ENCODE assay signal across 19 cellular contexts in the genomic region with DNA sequence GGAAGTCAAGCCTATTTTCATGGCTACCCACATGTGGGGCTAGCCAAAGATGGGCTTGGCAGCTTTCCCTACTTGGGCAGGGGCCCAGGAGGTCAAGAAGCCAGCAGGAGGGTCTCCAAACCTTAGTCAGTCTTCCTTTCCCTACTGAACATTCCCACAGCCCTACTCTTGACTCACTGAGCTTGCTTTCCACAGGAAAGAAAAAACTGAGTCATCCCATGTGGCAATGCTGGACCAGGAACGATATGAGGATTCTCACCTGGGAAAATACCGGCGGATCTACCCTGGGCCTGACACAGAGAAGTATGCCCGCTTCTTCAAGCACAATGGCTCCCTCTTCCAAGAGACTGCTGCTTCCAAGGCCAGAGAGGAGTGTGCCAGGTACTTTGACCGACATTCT. TPM values are rescaled to one million over a fixed set of nuclear protein-coding genes. Genes with fewer than 3 reads are reported as not detected.
DNase-seq lines count a peak whose midpoint lies in the region; ATAC-seq, FAIRE-seq and TF ChIP-seq lines count a peak whose summit lies in the region.
"Had no signal": no experiment of that assay in that cellular context is flagged by ENCODE, and none has a peak within 500 bp of the region (broad histone marks: within the 10 kb centered on the region; RNA-seq: fewer than 3 reads in every experiment).

No MANE protein-coding gene starts in this region.

- ATAC-seq in HepG2 (no peak), GM19463 (IDR thresholded peaks at IDR 0.05; ENCODE audit: unreplicated experiment) (no peak)
- ATAC-seq: natural killer cell, right cardiac atrium had no signal

- peaks cover 0 to 12% (median 4%) of the 10 kb centered on the region in 3 donors for H3K36me3 Mint-ChIP-seq in CD8-positive, alpha-beta memory T cell
- H3K36me3 Mint-ChIP-seq: natural killer cell had no signal

- peak overlapping the region; percentile 30 for H3K27ac ChIP-seq in colonic mucosa
- no peak overlapping the region for H3K27ac ChIP-seq in HepG2 (ENCODE audit: extremely low read length, insufficient read depth, low read length)
- no peak overlapping the region for H3K27ac ChIP-seq in mesendoderm (ENCODE audit: low read depth, low read length)
- H3K27ac ChIP-seq in CD8-positive, alpha-beta memory T cell (ENCODE audit: low read depth, low read length), result no peak overlapping the region

- H3K79me1 ChIP-seq in mesendoderm (ENCODE audit: low read length), result peaks cover 2% of the 10 kb centered on the region

- H3K56ac ChIP-seq in mesendoderm (ENCODE audit: low read length), result no peak overlapping the region

- H3K4me2 ChIP-seq in HepG2 (ENCODE audit: low read depth, low read length) (no peak overlapping the region), mesendoderm (ENCODE audit: low read length) (no peak overlapping the region)
- H3K4me2 ChIP-seq: SK-N-SH had no signal

- H4K5ac ChIP-seq in mesendoderm (ENCODE audit: low read length), result no peak overlapping the region

- H3K4me1 Mint-ChIP-seq in CD8-positive, alpha-beta memory T cell, result peaks cover 20 to 26% (median 21%) of the 10 kb centered on the region in 3 donors

- H3K27me3 ChIP-seq in MG63, result no peaks in the 10 kb centered on the region
- H3K27me3 ChIP-seq in colonic mucosa, result no peaks in the 10 kb centered on the region
- no peaks in the 10 kb centered on the region; a peak in 1 of 5 replicates for H3K27me3 ChIP-seq in HepG2 (ENCODE audit: control insufficient read depth in 1 of 2, insufficient read depth in 2 of 2, low read length in 2 of 2)
- H3K27me3 ChIP-seq in mesendoderm (ENCODE audit: insufficient read depth, low read length, poor library complexity), result no peaks in the 10 kb centered on the region
- H3K27me3 ChIP-seq in CD8-positive, alpha-beta memory T cell (ENCODE audit: insufficient read depth, low read length, poor library complexity, severe bottlenecking), result no peaks in the 10 kb centered on the region
- H3K27me3 ChIP-seq: transverse colon had no signal

- no peaks in the 10 kb centered on the region for H3K9me3 Mint-ChIP-seq in CD8-positive, alpha-beta memory T cell
- H3K9me3 Mint-ChIP-seq: natural killer cell had no signal

- TF ChIP-seq EP300 in HepG2 (IDR thresholded peaks at IDR 0.05; ENCODE audit: low read depth in 2 of 2, low read length in 2 of 2) (no peak), HepG2 (CRISPR knock-in tag; IDR thresholded peaks at IDR 0.05; ENCODE audit: borderline replicate concordance) (no peak)

- CTCF ChIA-PET in HepG2 (lab: Yijun Ruan, JAX; ENCODE audit: low intra/inter-chr PET ratio, low total read pairs), result no interaction called here
- CTCF ChIA-PET in CD8-positive, alpha-beta memory T cell (lab: Charles Lee), result interaction anchor here (1.3 to 4.1 kb wide), 2 partner anchors 12 to 670 kb away, joined by 3 to 14 read pairs; partner anchors contain the start of gene TTLL13

- BruUV-seq in HepG2 (replicated peaks; lab: Mats Ljungman, UMichigan), result no TSS peak

- FAIRE-seq in HepG2 (lab: Jason Lieb, UNC), result no peak
- FAIRE-seq: A204.1, G401.6 had no signal

- H4K8ac ChIP-seq in mesendoderm (ENCODE audit: low read depth, low read length), result no peak overlapping the region

- H3K4me3 ChIP-seq in MG63 (no peak overlapping the region), colonic mucosa (no peak overlapping the region), HepG2 (replicated peaks in 1 of 3; ENCODE audit: insufficient read depth in 1 of 3, low read depth in 2 of 3, low read length in 3 of 3) (no peak overlapping the region), mesendoderm (ENCODE audit: low read length) (no peak overlapping the region)
- no peak overlapping the region for H3K4me3 ChIP-seq in CD8-positive, alpha-beta memory T cell (ENCODE audit: low read length)
- H3K4me3 ChIP-seq: transverse colon had no signal

- no peak overlapping the region for H3K18ac ChIP-seq in mesendoderm (ENCODE audit: low read length)

- H2AFZ ChIP-seq in HepG2 (ENCODE audit: low read length), result no peak overlapping the region

- no peaks in the 10 kb centered on the region for H4K20me1 ChIP-seq in HepG2 (ENCODE audit: insufficient read depth, low read length)

- no peak overlapping the region for H2BK5ac ChIP-seq in mesendoderm (ENCODE audit: low read length)

- in situ Hi-C loops in HepG2 (cut with HindIII; ENCODE audit: extremely low pct_ligation_motif_present, low pct_unique_long_range_greater_than_20kb), result no loop called here

- H2AK5ac ChIP-seq in mesendoderm (ENCODE audit: low read length), result no peak overlapping the region

- peaks cover 5% of the 10 kb centered on the region for H3K4me1 ChIP-seq in colonic mucosa
- peaks cover 40% of the 10 kb centered on the region for H3K4me1 ChIP-seq in HepG2 (ENCODE audit: insufficient read depth, low read length)
- H3K4me1 ChIP-seq in mesendoderm (ENCODE audit: control insufficient read depth, low read depth, low read length), result peaks cover 4% of the 10 kb centered on the region
- H3K4me1 ChIP-seq in CD8-positive, alpha-beta memory T cell (ENCODE audit: insufficient read depth, low read length), result peaks cover 15% of the 10 kb centered on the region

- H3K4ac ChIP-seq in mesendoderm (ENCODE audit: low read depth, low read length), result no peak overlapping the region

- H2BK120ac ChIP-seq in mesendoderm (ENCODE audit: low read depth, low read length), result no peak overlapping the region

- POLR2A ChIA-PET in HepG2 (lab: Yijun Ruan, JAX), result interaction anchor here (2.4 to 4.0 kb wide), 2 partner anchors 12 to 28 kb away, joined by 7 to 20 read pairs; partner anchors contain the start of genes CIB1, GDPGP1 and TTLL13
- POLR2A ChIA-PET in CD8-positive, alpha-beta memory T cell (lab: Charles Lee), result interaction anchor here (0.7 kb wide), 1 partner anchor 23 kb away, joined by 3 read pairs; no protein-coding TSS in a partner anchor

- peak overlapping the region in 1 of 8 donors; percentile 34 for H3K27ac Mint-ChIP-seq in CD8-positive, alpha-beta memory T cell

- TF ChIP-seq POLR2A in HepG2 (IDR thresholded peaks at IDR 0.05; ENCODE audit: insufficient read depth in 1 of 2, low read depth in 2 of 2, low read length in 2 of 2), result no peak

- no peak overlapping the region for H3K23ac ChIP-seq in mesendoderm (ENCODE audit: low read length)

- H3K9me3 ChIP-seq in MG63, result no peaks in the 10 kb centered on the region
- no peaks in the 10 kb centered on the region for H3K9me3 ChIP-seq in colonic mucosa
- H3K9me3 ChIP-seq in HepG2 (ENCODE audit: low read length), result no peaks in the 10 kb centered on the region
- no peaks in the 10 kb centered on the region for H3K9me3 ChIP-seq in CD8-positive, alpha-beta memory T cell (ENCODE audit: low read length)
- H3K9me3 ChIP-seq: SK-N-SH, transverse colon had no signal

- WGBS in HepG2 (ENCODE audit: low lambda C conversion rate), result 67% methylated on average over 5 of the region's 5 CpGs
- no CpG with 5 or more reads among the region's 5 CpGs for WGBS in mesendoderm (ENCODE audit: extremely low coverage, insufficient coverage, low lambda C conversion rate)

- peaks cover 3% of the 10 kb centered on the region in 2 donors for H3K27me3 Mint-ChIP-seq in CD8-positive, alpha-beta memory T cell

- intact Hi-C loops in colonic mucosa (cut with DNase I), result no loop called here
- intact Hi-C loops in HepG2 (cut with micrococcal nuclease; ENCODE audit: unreplicated experiment), result no loop called here

- TF ChIP-seq CTCF in colonic mucosa (IDR thresholded peaks at IDR 0.05) (no peak), HepG2 (CRISPR knock-in tag; IDR thresholded peaks at IDR 0.05) (no peak)

- H3K9ac ChIP-seq in colonic mucosa (ENCODE audit: low read depth in 2 of 2, low read length in 2 of 2) (peak overlapping the region in 1 of 2 donors; percentile 24), HepG2 (ENCODE audit: insufficient read depth, low read depth, low read length) (no peak overlapping the region), mesendoderm (ENCODE audit: low read length) (no peak overlapping the region)
- H3K9ac ChIP-seq: SK-N-SH had no signal

- DNase-seq in A172 (ENCODE audit: low spot score), result peak; percentile 39
- peak; percentile 75 for DNase-seq in MG63
- DNase-seq in colonic mucosa, result peak; percentile 32
- no peak for DNase-seq in HepG2 (ENCODE audit: low spot score)
- no peak for DNase-seq in mesendoderm
- DNase-seq in CD8-positive, alpha-beta memory T cell, result no peak
- DNase-seq in Ammon's horn (ENCODE audit: low spot score), result no peak
- DNase-seq: activated naive CD4-positive, alpha-beta T cell; central memory CD4-positive, alpha-beta T cell; natural killer cell; NCI-H1105 treated with DMSO at 0.1 percent for 48 hours; right cardiac atrium; SK-N-SH; stimulated activated CD4-positive, alpha-beta T cell treated with anti-CD3 and anti-CD28 coated beads, Interleukin-4, amount 100 ng/mL, for 1 hour; transverse colon had no signal

- H3K36me3 ChIP-seq in MG63 (peaks cover 2% of the 10 kb centered on the region; the same call in 1 of the 2 replicates), colonic mucosa (no peaks in the 10 kb centered on the region), HepG2 (replicated peaks in 1 of 2; ENCODE audit: control insufficient read depth in 1 of 2, insufficient read depth in 2 of 2, low read length in 2 of 2) (no peaks in the 10 kb centered on the region), mesendoderm (ENCODE audit: control insufficient read depth, insufficient read depth, low read length) (no peaks in the 10 kb centered on the region)
- no peaks in the 10 kb centered on the region for H3K36me3 ChIP-seq in CD8-positive, alpha-beta memory T cell (ENCODE audit: insufficient read depth, low read length)
- H3K36me3 ChIP-seq: transverse colon had no signal

- no peak for TF ChIP-seq RAD21 in HepG2 (CRISPR knock-in tag; IDR thresholded peaks at IDR 0.05)

- H3K4me3 Mint-ChIP-seq in CD8-positive, alpha-beta memory T cell, result peak overlapping the region in 1 of 7 donors; percentile 24

- peaks cover 13% of the 10 kb centered on the region for H3K79me2 ChIP-seq in HepG2 (ENCODE audit: insufficient read depth, low read length)
- H3K79me2 ChIP-seq in mesendoderm (ENCODE audit: control insufficient read depth, insufficient read depth, low read length), result peaks cover 10% of the 10 kb centered on the region

- H2BK15ac ChIP-seq in mesendoderm (replicated peaks; ENCODE audit: low read depth), result no peak overlapping the region

RNA-seq across cellular contexts. Expression of gene NGRN, which starts 3.7 kb away (rescaled TPM):
- total RNA-seq in A172 (2014; rRNA removed; shearing (Covaris generic)), result 82.9 and 90.4 TPM in 2 replicates
- total RNA-seq in MG63 (2014; rRNA removed; shearing (Covaris generic); ENCODE audit: low replicate concordance), result 83.1 and 134 TPM in 2 replicates
- total RNA-seq in colonic mucosa (10 to 100 TPM; 56.5 to 60.4 TPM), HepG2 (2016; rRNA removed; fragmentation: Illumina TruSeq; extraction: Trizol) (63.7 and 77.7 TPM in 2 replicates)
- total RNA-seq in HepG2 (2016; cell fraction: cytosol; rRNA removed; fragmentation: Illumina TruSeq; extraction: Trizol; ENCODE audit: low read depth), result 11.5 and 13.8 TPM in 2 replicates
- 60.1 and 83.0 TPM in 2 replicates for total RNA-seq in HepG2 (2016; cell fraction: insoluble cytoplasmic fraction; rRNA removed; fragmentation: Illumina TruSeq; extraction: Trizol)
- total RNA-seq in HepG2 (2016; cell fraction: membrane; rRNA removed; fragmentation: Illumina TruSeq; extraction: Trizol), result 39.4 and 40.9 TPM in 2 replicates
- total RNA-seq in HepG2 (2016; cell fraction: nucleus; rRNA removed; fragmentation: Illumina TruSeq; extraction: Trizol), result 26.7 and 28.3 TPM in 2 replicates
- polyA plus RNA-seq in HepG2 (2011; rRNA removed), result 39.8 and 44.2 TPM in 2 replicates
- 31.8 and 47.0 TPM in 2 replicates for polyA plus RNA-seq in HepG2 (2011; cell fraction: cytosol; rRNA removed)
- polyA plus RNA-seq in HepG2 (2011; cell fraction: nucleus; rRNA removed), result 12.2 and 16.6 TPM in 2 replicates
- polyA plus RNA-seq in HepG2 (2012), result 42.4 and 48.2 TPM in 2 replicates
- 13.2 and 14.3 TPM in 2 replicates for polyA plus RNA-seq in HepG2 (2016; cell fraction: cytosol; fragmentation: Illumina TruSeq; extraction: Trizol; ENCODE audit: low read depth)
- 79.7 and 93.5 TPM in 2 replicates for polyA plus RNA-seq in HepG2 (2016; cell fraction: insoluble cytoplasmic fraction; fragmentation: Illumina TruSeq; extraction: Trizol; ENCODE audit: low read depth)
- polyA plus RNA-seq in HepG2 (2016; cell fraction: membrane; fragmentation: Illumina TruSeq; extraction: Trizol; ENCODE audit: low read depth), result 29.5 and 31.6 TPM in 2 replicates
- polyA plus RNA-seq in HepG2 (2016; cell fraction: nucleus; fragmentation: Illumina TruSeq; extraction: Trizol; ENCODE audit: insufficient read depth, low read depth), result 39.0 and 42.2 TPM in 2 replicates
- polyA minus RNA-seq in HepG2 (2011; rRNA and poly(A)+ RNA removed; ENCODE audit: low replicate concordance), result 32.4 and 58.8 TPM in 2 replicates
- 15.7 and 19.1 TPM in 2 replicates for polyA minus RNA-seq in HepG2 (2011; cell fraction: cytosol; rRNA and poly(A)+ RNA removed)
- polyA minus RNA-seq in HepG2 (2011; cell fraction: nucleus; rRNA and poly(A)+ RNA removed), result 11.7 and 13.3 TPM in 2 replicates
- polyA plus RNA-seq in mesendoderm (2013, experiment 1 of 2), result 72.7 TPM
- 73.4 TPM for polyA plus RNA-seq in mesendoderm (2013, experiment 2 of 2)
- 10 to 100 TPM; 34.1 to 36.0 TPM for total RNA-seq in CD8-positive, alpha-beta memory T cell
- 45.8 TPM for polyA plus RNA-seq in CD8-positive, alpha-beta memory T cell

RNA-seq across cellular contexts. Expression of gene TTLL13, which starts 12.5 kb away (rescaled TPM):
- not detected in 2 replicates for total RNA-seq in A172 (2014; rRNA removed; shearing (Covaris generic))
- 0.07 TPM in 1 of 2 replicates, not detected in the other for total RNA-seq in MG63 (2014; rRNA removed; shearing (Covaris generic); ENCODE audit: low replicate concordance)
- total RNA-seq in colonic mucosa (1 to 10 TPM in 1 of 2 donors, under 1 TPM in 1; 0.35 to 1.2 TPM), HepG2 (2016; rRNA removed; fragmentation: Illumina TruSeq; extraction: Trizol) (0.29 TPM in 1 of 2 replicates, not detected in the other)
- total RNA-seq in HepG2 (2016; cell fraction: cytosol; rRNA removed; fragmentation: Illumina TruSeq; extraction: Trizol; ENCODE audit: low read depth), result 0.09 TPM in 1 of 2 replicates, not detected in the other
- total RNA-seq in HepG2 (2016; cell fraction: insoluble cytoplasmic fraction; rRNA removed; fragmentation: Illumina TruSeq; extraction: Trizol), result 0.11 TPM in 1 of 2 replicates, not detected in the other
- total RNA-seq in HepG2 (2016; cell fraction: membrane; rRNA removed; fragmentation: Illumina TruSeq; extraction: Trizol), result 0.21 TPM in 1 of 2 replicates, not detected in the other
- total RNA-seq in HepG2 (2016; cell fraction: nucleus; rRNA removed; fragmentation: Illumina TruSeq; extraction: Trizol), result 0.25 TPM in 1 of 2 replicates, not detected in the other
- polyA plus RNA-seq in HepG2 (2011; rRNA removed), result 0.07 and 0.08 TPM in 2 replicates
- polyA plus RNA-seq in HepG2 (2011; cell fraction: cytosol; rRNA removed), result 0.04 and 0.14 TPM in 2 replicates
- polyA plus RNA-seq in HepG2 (2011; cell fraction: nucleus; rRNA removed), result 0.21 and 0.51 TPM in 2 replicates
- not detected in 2 replicates for polyA plus RNA-seq in HepG2 (2012)
- polyA plus RNA-seq in HepG2 (2016; cell fraction: cytosol; fragmentation: Illumina TruSeq; extraction: Trizol; ENCODE audit: low read depth), result not detected in 2 replicates
- not detected in 2 replicates for polyA plus RNA-seq in HepG2 (2016; cell fraction: insoluble cytoplasmic fraction; fragmentation: Illumina TruSeq; extraction: Trizol; ENCODE audit: low read depth)
- polyA plus RNA-seq in HepG2 (2016; cell fraction: membrane; fragmentation: Illumina TruSeq; extraction: Trizol; ENCODE audit: low read depth), result 0.09 TPM in 1 of 2 replicates, not detected in the other
- 0.28 TPM in 1 of 2 replicates, not detected in the other for polyA plus RNA-seq in HepG2 (2016; cell fraction: nucleus; fragmentation: Illumina TruSeq; extraction: Trizol; ENCODE audit: insufficient read depth, low read depth)
- not detected in 2 replicates for polyA minus RNA-seq in HepG2 (2011; rRNA and poly(A)+ RNA removed; ENCODE audit: low replicate concordance)
- polyA minus RNA-seq in HepG2 (2011; cell fraction: cytosol; rRNA and poly(A)+ RNA removed), result not detected in 2 replicates
- polyA minus RNA-seq in HepG2 (2011; cell fraction: nucleus; rRNA and poly(A)+ RNA removed), result 0.26 TPM in 1 of 2 replicates, not detected in the other
- polyA plus RNA-seq in mesendoderm (2013, experiment 1 of 2), result not detected
- polyA plus RNA-seq in mesendoderm (2013, experiment 2 of 2), result 0.01 TPM
- under 1 TPM in 1 of 2 experiments, not detected in 1; 0.80 TPM for total RNA-seq in CD8-positive, alpha-beta memory T cell
- 0.17 TPM for polyA plus RNA-seq in CD8-positive, alpha-beta memory T cell
- total RNA-seq: epithelial cell of proximal tubule had no signal

RNA-seq across cellular contexts. Expression of gene GDPGP1, which starts 27.8 kb away (rescaled TPM):
- total RNA-seq in A172 (2014; rRNA removed; shearing (Covaris generic)), result 4.8 and 5.7 TPM in 2 replicates
- 0.86 and 6.4 TPM in 2 replicates for total RNA-seq in MG63 (2014; rRNA removed; shearing (Covaris generic); ENCODE audit: low replicate concordance)
- total RNA-seq in colonic mucosa (10 to 100 TPM; 14.4 to 18.6 TPM), HepG2 (2016; rRNA removed; fragmentation: Illumina TruSeq; extraction: Trizol) (4.3 and 5.0 TPM in 2 replicates)
- total RNA-seq in HepG2 (2016; cell fraction: cytosol; rRNA removed; fragmentation: Illumina TruSeq; extraction: Trizol; ENCODE audit: low read depth), result 1.2 TPM in 2 replicates
- total RNA-seq in HepG2 (2016; cell fraction: insoluble cytoplasmic fraction; rRNA removed; fragmentation: Illumina TruSeq; extraction: Trizol), result 5.0 and 6.6 TPM in 2 replicates
- total RNA-seq in HepG2 (2016; cell fraction: membrane; rRNA removed; fragmentation: Illumina TruSeq; extraction: Trizol), result 2.4 and 2.8 TPM in 2 replicates
- total RNA-seq in HepG2 (2016; cell fraction: nucleus; rRNA removed; fragmentation: Illumina TruSeq; extraction: Trizol), result 4.7 and 4.8 TPM in 2 replicates
- 1.5 and 2.2 TPM in 2 replicates for polyA plus RNA-seq in HepG2 (2011; rRNA removed)
- 0.83 and 1.3 TPM in 2 replicates for polyA plus RNA-seq in HepG2 (2011; cell fraction: cytosol; rRNA removed)
- polyA plus RNA-seq in HepG2 (2011; cell fraction: nucleus; rRNA removed), result 6.5 and 7.4 TPM in 2 replicates
- polyA plus RNA-seq in HepG2 (2012), result 0.84 and 1.2 TPM in 2 replicates
- 0.17 and 0.42 TPM in 2 replicates for polyA plus RNA-seq in HepG2 (2016; cell fraction: cytosol; fragmentation: Illumina TruSeq; extraction: Trizol; ENCODE audit: low read depth)
- 2.4 and 3.1 TPM in 2 replicates for polyA plus RNA-seq in HepG2 (2016; cell fraction: insoluble cytoplasmic fraction; fragmentation: Illumina TruSeq; extraction: Trizol; ENCODE audit: low read depth)
- 0.72 and 0.86 TPM in 2 replicates for polyA plus RNA-seq in HepG2 (2016; cell fraction: membrane; fragmentation: Illumina TruSeq; extraction: Trizol; ENCODE audit: low read depth)
- polyA plus RNA-seq in HepG2 (2016; cell fraction: nucleus; fragmentation: Illumina TruSeq; extraction: Trizol; ENCODE audit: insufficient read depth, low read depth), result 2.7 and 3.3 TPM in 2 replicates
- 18.9 and 23.4 TPM in 2 replicates for polyA minus RNA-seq in HepG2 (2011; rRNA and poly(A)+ RNA removed; ENCODE audit: low replicate concordance)
- polyA minus RNA-seq in HepG2 (2011; cell fraction: cytosol; rRNA and poly(A)+ RNA removed), result 1.2 and 3.0 TPM in 2 replicates
- polyA minus RNA-seq in HepG2 (2011; cell fraction: nucleus; rRNA and poly(A)+ RNA removed), result 12.5 and 15.4 TPM in 2 replicates
- polyA plus RNA-seq in mesendoderm (2013, experiment 1 of 2), result 1.1 TPM
- 1.1 TPM for polyA plus RNA-seq in mesendoderm (2013, experiment 2 of 2)
- total RNA-seq in CD8-positive, alpha-beta memory T cell, result 10 to 100 TPM; 10.3 to 11.6 TPM
- 0.85 TPM for polyA plus RNA-seq in CD8-positive, alpha-beta memory T cell

RNA-seq across cellular contexts. Expression of gene CIB1, which starts 28.1 kb away (rescaled TPM):
- total RNA-seq in A172 (2014; rRNA removed; shearing (Covaris generic)), result 35.1 and 52.7 TPM in 2 replicates
- 48.7 and 158 TPM in 2 replicates for total RNA-seq in MG63 (2014; rRNA removed; shearing (Covaris generic); ENCODE audit: low replicate concordance)
- total RNA-seq in colonic mucosa (100 to 1,000 TPM; 212 to 216 TPM), HepG2 (2016; rRNA removed; fragmentation: Illumina TruSeq; extraction: Trizol) (38.7 and 52.4 TPM in 2 replicates)
- total RNA-seq in HepG2 (2016; cell fraction: cytosol; rRNA removed; fragmentation: Illumina TruSeq; extraction: Trizol; ENCODE audit: low read depth), result 18.8 and 20.6 TPM in 2 replicates
- 43.1 and 52.3 TPM in 2 replicates for total RNA-seq in HepG2 (2016; cell fraction: insoluble cytoplasmic fraction; rRNA removed; fragmentation: Illumina TruSeq; extraction: Trizol)
- total RNA-seq in HepG2 (2016; cell fraction: membrane; rRNA removed; fragmentation: Illumina TruSeq; extraction: Trizol), result 30.4 and 35.8 TPM in 2 replicates
- 22.1 and 24.2 TPM in 2 replicates for total RNA-seq in HepG2 (2016; cell fraction: nucleus; rRNA removed; fragmentation: Illumina TruSeq; extraction: Trizol)
- polyA plus RNA-seq in HepG2 (2011; rRNA removed), result 72.7 and 73.6 TPM in 2 replicates
- polyA plus RNA-seq in HepG2 (2011; cell fraction: cytosol; rRNA removed), result 50.7 and 83.9 TPM in 2 replicates
- 47.6 and 49.0 TPM in 2 replicates for polyA plus RNA-seq in HepG2 (2011; cell fraction: nucleus; rRNA removed)
- polyA plus RNA-seq in HepG2 (2012), result 22.9 and 33.8 TPM in 2 replicates
- 38.0 and 44.9 TPM in 2 replicates for polyA plus RNA-seq in HepG2 (2016; cell fraction: cytosol; fragmentation: Illumina TruSeq; extraction: Trizol; ENCODE audit: low read depth)
- polyA plus RNA-seq in HepG2 (2016; cell fraction: insoluble cytoplasmic fraction; fragmentation: Illumina TruSeq; extraction: Trizol; ENCODE audit: low read depth), result 88.2 and 89.6 TPM in 2 replicates
- polyA plus RNA-seq in HepG2 (2016; cell fraction: membrane; fragmentation: Illumina TruSeq; extraction: Trizol; ENCODE audit: low read depth), result 44.3 and 53.1 TPM in 2 replicates
- 71.0 and 73.3 TPM in 2 replicates for polyA plus RNA-seq in HepG2 (2016; cell fraction: nucleus; fragmentation: Illumina TruSeq; extraction: Trizol; ENCODE audit: insufficient read depth, low read depth)
- 45.8 and 91.0 TPM in 2 replicates for polyA minus RNA-seq in HepG2 (2011; rRNA and poly(A)+ RNA removed; ENCODE audit: low replicate concordance)
- polyA minus RNA-seq in HepG2 (2011; cell fraction: cytosol; rRNA and poly(A)+ RNA removed), result 10.3 and 12.9 TPM in 2 replicates
- 5.7 TPM in 2 replicates for polyA minus RNA-seq in HepG2 (2011; cell fraction: nucleus; rRNA and poly(A)+ RNA removed)
- 24.0 TPM for polyA plus RNA-seq in mesendoderm (2013, experiment 1 of 2)
- 23.4 TPM for polyA plus RNA-seq in mesendoderm (2013, experiment 2 of 2)
- total RNA-seq in CD8-positive, alpha-beta memory T cell, result 100 to 1,000 TPM; 162 to 166 TPM
- polyA plus RNA-seq in CD8-positive, alpha-beta memory T cell, result 251 TPM

Comparison
In these comparisons a context has a peak if more than half of its experiments do, and no peak if none do; other contexts are left out.
1. DNase-seq: peak in A172 (single experiment), MG63 (single experiment) and colonic mucosa (single experiment); none in HepG2 (single experiment), mesendoderm (single experiment), CD8-positive, alpha-beta memory T cell (0 of 5) and Ammon's horn (single experiment).